16 cellular contexts compared by ENCODE assay signal in the genomic region with DNA sequence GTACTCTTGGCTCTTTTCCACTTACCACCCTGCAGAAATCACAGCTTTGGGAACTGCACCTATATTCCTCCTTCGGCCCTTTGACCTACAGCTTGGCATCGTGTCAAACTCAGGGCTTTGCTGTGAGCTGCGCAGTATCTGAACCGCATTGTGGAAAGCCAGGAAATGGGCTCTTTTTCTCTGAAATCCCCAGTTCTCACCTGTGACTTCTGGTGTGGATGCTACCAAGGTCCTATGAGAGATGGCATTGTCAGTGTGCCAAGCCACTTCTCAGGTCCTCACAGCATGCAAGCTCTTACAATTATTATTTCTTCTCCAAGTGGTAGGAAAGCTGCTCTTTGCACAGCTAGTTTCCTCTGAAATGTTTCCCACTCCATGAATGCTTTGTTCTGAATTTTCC.
A peak's percentile ranks its signal among the peaks of the same experiment; 100 is the strongest.
DNase-seq lines count a peak whose midpoint lies in the region; ATAC-seq and FAIRE-seq lines count a peak whose summit lies in the region.
"Had no signal": no experiment of that assay in that cellular context is flagged by ENCODE, and none has a peak within 500 bp of the region (broad histone marks: within the 10 kb centered on the region; RNA-seq: fewer than 3 reads in every experiment).

No MANE protein-coding gene starts in this region.

- peak overlapping the region; percentile 33 for H3K4me3 Mint-ChIP-seq in activated CD4-positive, alpha-beta T cell treated with anti-CD3 and anti-CD28 coated beads, Interleukin-2, amount 10 ng/mL, durations not matched to agents 7 days and 5 days
- H3K4me3 Mint-ChIP-seq in activated T-helper 2 cell treated with anti-CD3 and anti-CD28 coated beads, Interferon-gamma antibody, Interleukin-2, Interleukin-4, amounts not matched to agents 10 μg/mL and 5 μg/mL and 100 μg/mL, durations not matched to agents 14 hours and 24 hours and 36 hours (ENCODE audit: low read depth) = peak overlapping the region; percentile 14

- no peaks in the 10 kb centered on the region for H3K4me1 ChIP-seq in small intestine (ENCODE audit: control insufficient read depth in 2 of 2, insufficient read depth in 1 of 2, low read depth in 1 of 2, low read length in 1 of 2)
- H3K4me1 ChIP-seq: foreskin keratinocyte had no signal

- no peak overlapping the region for H3K4me3 ChIP-seq in small intestine (ENCODE audit: low read depth in 1 of 2, low read length in 2 of 2)
- H3K4me3 ChIP-seq: lung, MG63 had no signal

- peaks cover 2% of the 10 kb centered on the region for H3K36me3 Mint-ChIP-seq in activated CD4-positive, alpha-beta T cell treated with anti-CD3 and anti-CD28 coated beads, Interleukin-2, amount 10 ng/mL, durations not matched to agents 7 days and 5 days (ENCODE audit: low read depth)
- H3K36me3 Mint-ChIP-seq in activated T-helper 2 cell treated with anti-CD3 and anti-CD28 coated beads, Interferon-gamma antibody, Interleukin-2, Interleukin-4, amounts not matched to agents 10 μg/mL and 5 μg/mL and 100 μg/mL, durations not matched to agents 14 hours and 24 hours and 36 hours (ENCODE audit: low read depth) = no peaks in the 10 kb centered on the region

- FAIRE-seq in small intestine (lab: Jason Lieb, UNC) = no peak
- FAIRE-seq: bronchial epithelial cell had no signal

- no peaks in the 10 kb centered on the region for H3K27me3 ChIP-seq in small intestine (ENCODE audit: control insufficient read depth in 2 of 2, insufficient read depth in 2 of 2, low read length in 2 of 2)
- H3K27me3 ChIP-seq: foreskin keratinocyte, MG63 had no signal

- H3K27me3 Mint-ChIP-seq in activated CD4-positive, alpha-beta T cell treated with anti-CD3 and anti-CD28 coated beads, Interleukin-2, amount 10 ng/mL, durations not matched to agents 7 days and 5 days = no peaks in the 10 kb centered on the region
- no peaks in the 10 kb centered on the region for H3K27me3 Mint-ChIP-seq in activated T-helper 2 cell treated with anti-CD3 and anti-CD28 coated beads, Interferon-gamma antibody, Interleukin-2, Interleukin-4, amounts not matched to agents 10 μg/mL and 5 μg/mL and 100 μg/mL, durations not matched to agents 14 hours and 24 hours and 36 hours (ENCODE audit: low read depth)

- H3K27ac ChIP-seq in small intestine (ENCODE audit: low read depth in 1 of 2, low read length in 1 of 2) = no peak overlapping the region
- H3K27ac ChIP-seq: foreskin keratinocyte, VCaP had no signal

- CTCF ChIA-PET in activated CD4-positive, alpha-beta T cell treated with anti-CD3 and anti-CD28 coated beads, Interleukin-2, amount 10 ng/mL, durations not matched to agents 7 days and 5 days (lab: Charles Lee) = interaction anchor here (1.3 kb wide), 1 partner anchor 17 kb away, joined by 4 read pairs; no protein-coding TSS in a partner anchor

- H3K9me3 ChIP-seq in small intestine (ENCODE audit: control insufficient read depth, low read depth) = no peaks in the 10 kb centered on the region
- H3K9me3 ChIP-seq: MG63, SK-N-SH had no signal

- DNase-seq in activated CD4-positive, alpha-beta T cell treated with anti-CD3 and anti-CD28 coated beads, Interleukin-2, amount 10 ng/mL, durations not matched to agents 7 days and 5 days = no peak
- DNase-seq in activated CD4-positive, alpha-beta T cell treated with anti-CD3 and anti-CD28 coated beads for 48 hours = no peak
- DNase-seq in NCI-H2029 treated with DMSO at 0.1 percent for 48 hours (lab: John Stamatoyannopoulos, UW) (peak; percentile 71), small intestine (peak; percentile 46), cortex of kidney (lab: John Stamatoyannopoulos, UW) (no peak)
- DNase-seq in activated T-helper 2 cell treated with anti-CD3 and anti-CD28 coated beads, Interferon-gamma antibody, Interleukin-2, Interleukin-4, amounts not matched to agents 10 μg/mL and 5 μg/mL and 100 μg/mL, durations not matched to agents 14 hours and 24 hours and 36 hours (ENCODE audit: low spot score) = no peak
- DNase-seq: foreskin keratinocyte, MG63, NCI-H226, PC-3, SK-N-SH had no signal

- peaks cover 2% of the 10 kb centered on the region for H3K9me3 Mint-ChIP-seq in activated CD4-positive, alpha-beta T cell treated with anti-CD3 and anti-CD28 coated beads, Interleukin-2, amount 10 ng/mL, durations not matched to agents 7 days and 5 days
- H3K9me3 Mint-ChIP-seq in activated T-helper 2 cell treated with anti-CD3 and anti-CD28 coated beads, Interferon-gamma antibody, Interleukin-2, Interleukin-4, amounts not matched to agents 10 μg/mL and 5 μg/mL and 100 μg/mL, durations not matched to agents 14 hours and 24 hours and 36 hours = no peaks in the 10 kb centered on the region

- 21 to 52% (median 26%) methylated on average over 4 of the region's 4 CpGs for WGBS in small intestine, 3 donors

- no peaks in the 10 kb centered on the region for H3K36me3 ChIP-seq in small intestine (ENCODE audit: control insufficient read depth in 2 of 2, insufficient read depth in 2 of 2, low read length in 2 of 2)
- H3K36me3 ChIP-seq: MG63 had no signal

- intact Hi-C loops in activated T-helper 2 cell treated with anti-CD3 and anti-CD28 coated beads, Interferon-gamma antibody, Interleukin-2, Interleukin-4, amounts not matched to agents 10 μg/mL and 5 μg/mL and 100 μg/mL, durations not matched to agents 14 hours and 24 hours and 36 hours (cut with micrococcal nuclease) = no loop called here

- no peak for ATAC-seq in HG02970 (IDR thresholded peaks at IDR 0.05; ENCODE audit: low FRiP score, unreplicated experiment)
- ATAC-seq in HG03025 (IDR thresholded peaks at IDR 0.05; ENCODE audit: low FRiP score, unreplicated experiment) = no peak
- ATAC-seq: foreskin keratinocyte, PC-3 had no signal

- H3K4me1 Mint-ChIP-seq in activated CD4-positive, alpha-beta T cell treated with anti-CD3 and anti-CD28 coated beads, Interleukin-2, amount 10 ng/mL, durations not matched to agents 7 days and 5 days = peaks cover 40% of the 10 kb centered on the region
- H3K4me1 Mint-ChIP-seq in activated T-helper 2 cell treated with anti-CD3 and anti-CD28 coated beads, Interferon-gamma antibody, Interleukin-2, Interleukin-4, amounts not matched to agents 10 μg/mL and 5 μg/mL and 100 μg/mL, durations not matched to agents 14 hours and 24 hours and 36 hours (ENCODE audit: low read depth) = peaks cover 27% of the 10 kb centered on the region

- H3K27ac Mint-ChIP-seq in activated CD4-positive, alpha-beta T cell treated with anti-CD3 and anti-CD28 coated beads, Interleukin-2, amount 10 ng/mL, durations not matched to agents 7 days and 5 days = peak overlapping the region; percentile 55
- H3K27ac Mint-ChIP-seq in activated T-helper 2 cell treated with anti-CD3 and anti-CD28 coated beads, Interferon-gamma antibody, Interleukin-2, Interleukin-4, amounts not matched to agents 10 μg/mL and 5 μg/mL and 100 μg/mL, durations not matched to agents 14 hours and 24 hours and 36 hours = no peak overlapping the region

- POLR2A ChIA-PET in activated CD4-positive, alpha-beta T cell treated with anti-CD3 and anti-CD28 coated beads, Interleukin-2, amount 10 ng/mL, durations not matched to agents 7 days and 5 days (lab: Charles Lee) = no interaction called here

Comparison
In these comparisons a context has a peak if more than half of its experiments do, and no peak if none do; other contexts are left out.
1. DNase-seq: peak in NCI-H2029 treated with DMSO at 0.1 percent for 48 hours (single experiment) and small intestine (single experiment); none in activated CD4-positive, alpha-beta T cell treated with anti-CD3 and anti-CD28 coated beads, Interleukin-2, amount 10 ng/mL, durations not matched to agents 7 days and 5 days (single experiment), activated CD4-positive, alpha-beta T cell treated with anti-CD3 and anti-CD28 coated beads for 48 hours (single experiment), activated T-helper 2 cell treated with anti-CD3 and anti-CD28 coated beads, Interferon-gamma antibody, Interleukin-2, Interleukin-4, amounts not matched to agents 10 μg/mL and 5 μg/mL and 100 μg/mL, durations not matched to agents 14 hours and 24 hours and 36 hours (single experiment) and cortex of kidney (single experiment).